Comparison of ENCODE assay signal across 23 cellular contexts in genomic region chr5:129915415-129915814, GRCh38.
"Had no signal": no experiment of that assay in that cellular context is flagged by ENCODE, and none has a peak within 500 bp of the region (broad histone marks: within the 10 kb centered on the region; RNA-seq: fewer than 3 reads in every experiment).

No MANE protein-coding gene starts in this region.

- H3K27ac ChIP-seq: gastrocnemius medialis, lower lobe of right lung, neural progenitor cell, parathyroid adenoma, right lobe of liver, suprapubic skin, transverse colon, upper lobe of right lung, uterus had no signal

- DNase-seq: cortex of kidney; effector memory CD8-positive, alpha-beta T cell; gastrocnemius medialis; head of caudate nucleus; left ventricle myocardium superior; lower lobe of right lung; right lobe of liver; stimulated activated CD4-positive, alpha-beta T cell treated with anti-CD3 and anti-CD28 coated beads, Interleukin-12 subunit alpha, Interleukin-12 subunit beta, amount 100 ng/mL, for 4 hours; stimulated activated CD4-positive, alpha-beta T cell treated with anti-CD3 and anti-CD28 coated beads, Interleukin-1b, Interleukin-23, amount 100 ng/mL, for 48 hours; stimulated activated CD4-positive, alpha-beta T cell treated with anti-CD3 and anti-CD28 coated beads, Interleukin-4, amount 100 ng/mL, for 1 hour; stimulated activated CD8-positive, alpha-beta memory T cell treated with anti-CD3 and anti-CD28 coated beads, Interleukin-4, amount 100 ng/mL, for 48 hours; stimulated activated naive CD4-positive, alpha-beta T cell; stimulated activated naive CD8-positive, alpha-beta T cell treated with anti-CD3 and anti-CD28 coated beads, Interleukin-15, amount 100 ng/mL, for 72 hours; transverse colon; upper lobe of right lung; uterus had no signal

- H3K27me3 ChIP-seq: gastrocnemius medialis, neural progenitor cell, right lobe of liver, suprapubic skin, transverse colon, upper lobe of right lung, uterus had no signal

- H2AFZ ChIP-seq: neural progenitor cell, parathyroid adenoma had no signal

- H3K4me3 Mint-ChIP-seq: effector memory CD8-positive, alpha-beta T cell; memory B cell; nephron; neural progenitor cell; stimulated activated naive CD8-positive, alpha-beta T cell treated with anti-CD3 and anti-CD28 coated beads, Interleukin-15, amount 100 ng/mL, for 72 hours had no signal

- H3K36me3 ChIP-seq: gastrocnemius medialis, lower lobe of right lung, neural progenitor cell, right lobe of liver, suprapubic skin, transverse colon, upper lobe of right lung, uterus had no signal

- H3K27me3 Mint-ChIP-seq: effector memory CD8-positive, alpha-beta T cell; progenitor cell of endocrine pancreas had no signal

- H3K4me1 Mint-ChIP-seq: memory B cell; nephron; neural progenitor cell; stimulated activated naive CD8-positive, alpha-beta T cell treated with anti-CD3 and anti-CD28 coated beads, Interleukin-15, amount 100 ng/mL, for 72 hours had no signal

- H3K79me2 ChIP-seq: parathyroid adenoma had no signal

- H3K9me3 Mint-ChIP-seq: effector memory CD8-positive, alpha-beta T cell had no signal

- H3K4me3 ChIP-seq: gastrocnemius medialis, lower lobe of right lung, neural progenitor cell, right lobe of liver, smooth muscle cell, suprapubic skin, transverse colon, upper lobe of right lung, uterus had no signal

- H3K4me2 ChIP-seq: neural progenitor cell, smooth muscle cell had no signal

- H3K9ac ChIP-seq: neural progenitor cell, parathyroid adenoma had no signal

- ATAC-seq: effector memory CD8-positive, alpha-beta T cell; gastrocnemius medialis; left ventricle myocardium superior; lower lobe of right lung; right lobe of liver; stimulated activated naive CD8-positive, alpha-beta T cell treated with anti-CD3 and anti-CD28 coated beads, Interleukin-15, amount 100 ng/mL, for 72 hours; upper lobe of right lung had no signal

- H3K4me1 ChIP-seq: gastrocnemius medialis, lower lobe of right lung, neural progenitor cell, parathyroid adenoma, right lobe of liver, suprapubic skin, transverse colon, upper lobe of right lung, uterus had no signal

- H3K27ac Mint-ChIP-seq: effector memory CD8-positive, alpha-beta T cell; memory B cell; nephron; neural progenitor cell; progenitor cell of endocrine pancreas; stimulated activated naive CD8-positive, alpha-beta T cell treated with anti-CD3 and anti-CD28 coated beads, Interleukin-15, amount 100 ng/mL, for 72 hours had no signal

- H3K9me3 ChIP-seq: gastrocnemius medialis, lower lobe of right lung, right lobe of liver, suprapubic skin, transverse colon, upper lobe of right lung, uterus had no signal

- H3K36me3 Mint-ChIP-seq: memory B cell, neural progenitor cell had no signal
